In genomic region chr10:99620713-99621453, GRCh38 we compare ENCODE assay signal across 1 cellular context.
TF ChIP-seq lines count a peak whose summit lies in the region.

No MANE protein-coding gene starts in this region.

TF ChIP-seq in HepG2, 621 proteins besides CTCF, POLR2A, EP300 and RAD21 (continued from another document and continues in another):
- TF ChIP-seq ZNF276 (CRISPR knock-in tag; IDR thresholded peaks at IDR 0.05; ENCODE audit: low read depth) (peak; percentile 62; the same call in 1 of the 2 replicates), ZNF720 (CRISPR knock-in tag; IDR thresholded peaks at IDR 0.05) (no peak), ZNF652 (CRISPR knock-in tag; IDR thresholded peaks at IDR 0.05; ENCODE audit: borderline replicate concordance, low read depth) (no peak), PBX2 (CRISPR knock-in tag; IDR thresholded peaks at IDR 0.05) (no peak), ZNF343 (CRISPR knock-in tag; IDR thresholded peaks at IDR 0.05) (peak; percentile 100), ZNF773 (CRISPR knock-in tag; IDR thresholded peaks at IDR 0.05; ENCODE audit: borderline replicate concordance) (peak; percentile 90; the same call in 1 of the 2 replicates), HOXA7 (CRISPR knock-in tag; IDR thresholded peaks at IDR 0.05) (no peak), ZNF646 (CRISPR knock-in tag; IDR thresholded peaks at IDR 0.05) (no peak), NFAT5 (CRISPR knock-in tag; IDR thresholded peaks at IDR 0.05) (peak; percentile 75), SMAD9 (CRISPR knock-in tag; IDR thresholded peaks at IDR 0.05) (peak; percentile 95; the same call in 1 of the 2 replicates), ZNF234 (CRISPR knock-in tag; conservative IDR thresholded peaks at IDR 0.05) (peak; percentile 89; the same call in 1 of the 2 replicates), REPIN1 (CRISPR knock-in tag; IDR thresholded peaks at IDR 0.05; ENCODE audit: borderline replicate concordance, low read depth) (peak; percentile 83), DNMT1 (CRISPR knock-in tag; IDR thresholded peaks at IDR 0.05) (peak; percentile 52; the same call in 1 of the 2 replicates), ZBTB7A (CRISPR knock-in tag; IDR thresholded peaks at IDR 0.05) (peak; percentile 71; the same call in 1 of the 2 replicates), HNRNPL (IDR thresholded peaks at IDR 0.05; ENCODE audit: low read depth, low read length) (no peak; the same call in 1 of the 2 replicates), KLF11 (CRISPR knock-in tag; IDR thresholded peaks at IDR 0.05) (0 out of 2 replicates have a peak, but pooled peaks have one; percentile 59), ZNF121 (CRISPR knock-in tag; IDR thresholded peaks at IDR 0.05) (0 out of 2 replicates have a peak, but pooled peaks have one; percentile 49), HES4 (CRISPR knock-in tag; IDR thresholded peaks at IDR 0.05; ENCODE audit: borderline replicate concordance) (0 out of 2 replicates have a peak, but pooled peaks have one; percentile 17), IKZF5 (CRISPR knock-in tag; IDR thresholded peaks at IDR 0.05) (peak; percentile 65; the same call in 1 of the 2 replicates), SOX13 (IDR thresholded peaks at IDR 0.05) (no peak), SOX13 (CRISPR knock-in tag; conservative IDR thresholded peaks at IDR 0.05 in 1 of 2, IDR thresholded peaks at IDR 0.05 in 1 of 2) (peak in 1 of 2 experiments; percentile 38; a peak in 1 of 4 replicates), CREM (IDR thresholded peaks at IDR 0.05) (no peak; the same call in none of the 2 replicates), CREM (CRISPR knock-in tag; IDR thresholded peaks at IDR 0.05) (peak; percentile 41; the same call in 1 of the 2 replicates), KIAA2018 (CRISPR knock-in tag; IDR thresholded peaks at IDR 0.05; ENCODE audit: borderline replicate concordance) (peak; percentile 54; the same call in 1 of the 2 replicates), SKI (IDR thresholded peaks at IDR 0.05; ENCODE audit: partially characterized antibody) (peak; percentile 56), TBL1XR1 (IDR thresholded peaks at IDR 0.05; ENCODE audit: borderline replicate concordance, low read length, partially characterized antibody) (no peak), SIX1 (CRISPR knock-in tag; IDR thresholded peaks at IDR 0.05; ENCODE audit: borderline replicate concordance) (peak; percentile 8; the same call in 1 of the 2 replicates), ZBTB21 (CRISPR knock-in tag; IDR thresholded peaks at IDR 0.05) (no peak)
